In the genomic region with DNA sequence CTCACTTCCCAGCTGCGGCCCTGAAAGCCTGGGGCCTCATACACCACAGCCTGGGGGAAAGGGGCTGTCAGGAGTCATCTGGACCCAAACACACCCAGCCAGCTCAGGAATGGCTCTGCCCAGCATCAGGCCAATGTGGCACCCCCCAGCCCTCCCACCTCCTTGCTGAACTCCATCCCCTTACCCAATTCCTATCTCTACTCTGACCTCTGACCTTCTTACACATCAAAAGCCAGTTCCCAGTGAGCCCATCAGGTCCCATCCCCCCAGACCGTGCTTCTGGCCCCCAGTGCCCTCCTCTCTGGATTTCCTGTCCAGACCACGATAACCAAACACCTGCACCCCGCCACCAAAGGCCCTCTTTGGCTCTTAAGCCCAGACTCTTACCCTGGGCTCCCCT, we compare ENCODE assay signal across 1 cellular context.
TF ChIP-seq lines count a peak whose summit lies in the region.

No MANE protein-coding gene starts in this region.

TF ChIP-seq in HEK293, 187 proteins besides CTCF, POLR2A, EP300 and RAD21 (continued from another document):
- TF ChIP-seq, protein P1, sequence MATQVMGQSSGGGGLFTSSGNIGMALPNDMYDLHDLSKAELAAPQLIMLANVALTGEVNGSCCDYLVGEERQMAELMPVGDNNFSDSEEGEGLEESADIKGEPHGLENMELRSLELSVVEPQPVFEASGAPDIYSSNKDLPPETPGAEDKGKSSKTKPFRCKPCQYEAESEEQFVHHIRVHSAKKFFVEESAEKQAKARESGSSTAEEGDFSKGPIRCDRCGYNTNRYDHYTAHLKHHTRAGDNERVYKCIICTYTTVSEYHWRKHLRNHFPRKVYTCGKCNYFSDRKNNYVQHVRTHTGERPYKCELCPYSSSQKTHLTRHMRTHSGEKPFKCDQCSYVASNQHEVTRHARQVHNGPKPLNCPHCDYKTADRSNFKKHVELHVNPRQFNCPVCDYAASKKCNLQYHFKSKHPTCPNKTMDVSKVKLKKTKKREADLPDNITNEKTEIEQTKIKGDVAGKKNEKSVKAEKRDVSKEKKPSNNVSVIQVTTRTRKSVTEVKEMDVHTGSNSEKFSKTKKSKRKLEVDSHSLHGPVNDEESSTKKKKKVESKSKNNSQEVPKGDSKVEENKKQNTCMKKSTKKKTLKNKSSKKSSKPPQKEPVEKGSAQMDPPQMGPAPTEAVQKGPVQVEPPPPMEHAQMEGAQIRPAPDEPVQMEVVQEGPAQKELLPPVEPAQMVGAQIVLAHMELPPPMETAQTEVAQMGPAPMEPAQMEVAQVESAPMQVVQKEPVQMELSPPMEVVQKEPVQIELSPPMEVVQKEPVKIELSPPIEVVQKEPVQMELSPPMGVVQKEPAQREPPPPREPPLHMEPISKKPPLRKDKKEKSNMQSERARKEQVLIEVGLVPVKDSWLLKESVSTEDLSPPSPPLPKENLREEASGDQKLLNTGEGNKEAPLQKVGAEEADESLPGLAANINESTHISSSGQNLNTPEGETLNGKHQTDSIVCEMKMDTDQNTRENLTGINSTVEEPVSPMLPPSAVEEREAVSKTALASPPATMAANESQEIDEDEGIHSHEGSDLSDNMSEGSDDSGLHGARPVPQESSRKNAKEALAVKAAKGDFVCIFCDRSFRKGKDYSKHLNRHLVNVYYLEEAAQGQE (tag by site-specific recombination; IDR thresholded peaks at IDR 0.05) = no peak
- TF ChIP-seq PATZ1 (tag by site-specific recombination; IDR thresholded peaks at IDR 0.05) (0 out of 2 replicates have a peak, but pooled peaks have one; percentile 29), REPIN1 (tag by site-specific recombination; IDR thresholded peaks at IDR 0.05; ENCODE audit: low read depth) (no peak), ZSCAN16 (tag by site-specific recombination; IDR thresholded peaks at IDR 0.05) (no peak), SETDB1 (IDR thresholded peaks at IDR 0.05; ENCODE audit: insufficient read length, low read length) (no peak), MZF1 (tag by site-specific recombination; IDR thresholded peaks at IDR 0.05; ENCODE audit: borderline replicate concordance) (no peak)
TF ChIP-seq in HEK293: peak in this region for 1.
